ENCODE assay signal across 10 cellular contexts in genomic region chr9:124284940-124285441, GRCh38. TPM values are rescaled to one million over a fixed set of nuclear protein-coding genes. Genes with fewer than 3 reads are reported as not detected.
A peak's percentile ranks its signal among the peaks of the same experiment; 100 is the strongest.
DNase-seq lines count a peak whose midpoint lies in the region; ATAC-seq and TF ChIP-seq lines count a peak whose summit lies in the region.
"Had no signal": no experiment of that assay in that cellular context is flagged by ENCODE, and none has a peak within 500 bp of the region (broad histone marks: within the 10 kb centered on the region; RNA-seq: fewer than 3 reads in every experiment).

No MANE protein-coding gene starts in this region.

- H3K36me3 ChIP-seq in Panc1 (ENCODE audit: control insufficient read depth, insufficient read depth, low read length) (no peaks in the 10 kb centered on the region), esophagus (ENCODE audit: control insufficient read depth in 2 of 2, insufficient read depth in 2 of 2, low read length in 1 of 2) (no peaks in the 10 kb centered on the region), neuronal stem cell (replicated peaks in 1 of 2; ENCODE audit: control insufficient read depth in 2 of 2, insufficient read depth in 2 of 2, low read length in 2 of 2) (peaks cover 0 to 24% of the 10 kb centered on the region in 2 donors), H7 (replicated peaks; ENCODE audit: control insufficient read depth, insufficient read depth, low read length) (no peaks in the 10 kb centered on the region)

- H3K9me3 ChIP-seq in AG04450 (ENCODE audit: control insufficient read depth, insufficient read depth, low read length) (no peaks in the 10 kb centered on the region; the same call in 1 of the 2 replicates), Panc1 (ENCODE audit: control insufficient read depth, insufficient read depth, low read depth, low read length) (no peaks in the 10 kb centered on the region), esophagus (ENCODE audit: control insufficient read depth in 2 of 2, insufficient read depth in 1 of 2, low read depth in 1 of 2, low read length in 1 of 2) (no peaks in the 10 kb centered on the region), neuronal stem cell (replicated peaks in 1 of 2; ENCODE audit: control insufficient read depth in 2 of 2, insufficient read depth in 1 of 2, low read depth in 1 of 2, low read length in 2 of 2) (peaks cover 0 to 5% of the 10 kb centered on the region in 2 donors)

- H3K4me2 ChIP-seq in neuronal stem cell (ENCODE audit: insufficient read depth, low read length, poor library complexity, severe bottlenecking): no peak overlapping the region

- H2BK120ac ChIP-seq in neuronal stem cell (ENCODE audit: low read depth, low read length): no peak overlapping the region

- H3K79me1 ChIP-seq in neuronal stem cell (ENCODE audit: low read depth, low read length): peaks cover 16% of the 10 kb centered on the region

- peak overlapping the region; percentile 100 for H3K27ac ChIP-seq in AG04450 (ENCODE audit: low read depth, low read length)
- peak overlapping the region; percentile 94 for H3K27ac ChIP-seq in Panc1 (ENCODE audit: low read length)
- peak overlapping the region; percentile 75 to 84 for H3K27ac ChIP-seq in esophagus (ENCODE audit: low read depth in 2 of 2, low read length in 1 of 2)
- H3K27ac ChIP-seq in neuronal stem cell (replicated peaks; ENCODE audit: low read length): peak overlapping the region; percentile 87
- H3K27ac ChIP-seq: WERI-Rb-1 had no signal

- no peak for TF ChIP-seq CTCF in AG04450 (IDR thresholded peaks at IDR 0.05; ENCODE audit: low read depth, low read length)
- TF ChIP-seq CTCF in Panc1 (IDR thresholded peaks at IDR 0.05): no peak

- H3K4me3 ChIP-seq in AG04450 (ENCODE audit: low read depth, low read length) (no peak overlapping the region), Panc1 (ENCODE audit: low read depth in 2 of 2, low read length in 2 of 2) (peak overlapping the region in 1 of 2 experiments; percentile 11; a peak in 1 of 4 replicates), esophagus (ENCODE audit: low read depth in 1 of 2, low read length in 2 of 2) (no peak overlapping the region), neuronal stem cell (ENCODE audit: low read length in 2 of 2) (no peak overlapping the region), H7 (ENCODE audit: insufficient read depth, low read depth, low read length) (no peak overlapping the region)

- no peak overlapping the region for H3K9ac ChIP-seq in neuronal stem cell (ENCODE audit: low read depth, low read length, poor library complexity)

- peak overlapping the region; percentile 78 for H3K18ac ChIP-seq in neuronal stem cell (ENCODE audit: low read length)

- no peak overlapping the region for H3K4ac ChIP-seq in neuronal stem cell (ENCODE audit: low read length)

- no peak overlapping the region for H2BK5ac ChIP-seq in neuronal stem cell (ENCODE audit: low read length)

- peak overlapping the region; percentile 36 for H2AFZ ChIP-seq in neuronal stem cell (ENCODE audit: low read length)

- no peak overlapping the region for H2BK12ac ChIP-seq in neuronal stem cell (ENCODE audit: low read length)

- no peak overlapping the region for H4K91ac ChIP-seq in neuronal stem cell (ENCODE audit: low read depth, low read length, poor library complexity)

- CTCF ChIA-PET in AG04450 (lab: Charles Lee) (no interaction called here), Panc1 (lab: Charles Lee) (no interaction called here)

- 65 to 67% methylated on average over 18 of the region's 18 CpGs for WGBS in esophagus, 2 donors
- WGBS in neuronal stem cell (ENCODE audit: extremely low coverage in 2 of 2, insufficient read length in 2 of 2, insufficient replicate concordance in 1 of 2), 2 donors: no CpG with 5 or more reads among the region's 18 CpGs

- H3K23ac ChIP-seq in neuronal stem cell (ENCODE audit: low read depth, low read length, poor library complexity): no peak overlapping the region

- ATAC-seq in Panc1: no peak

- in situ Hi-C loops in Panc1 (cut with HindIII; ENCODE audit: low pct_unique_long_range_greater_than_20kb, low sequenced_read_pairs): no loop called here

- H2AK5ac ChIP-seq in neuronal stem cell (ENCODE audit: low read depth, low read length): peak overlapping the region; percentile 43

- no peak overlapping the region for H4K8ac ChIP-seq in neuronal stem cell (ENCODE audit: low read depth, low read length)

- DNase-seq in AG04450 (ENCODE audit: low read depth, low spot score) (no peak), Panc1 (ENCODE audit: low read depth, low spot score) (no peak), neuronal stem cell (ENCODE audit: low spot score) (no peak), H7 (no peak), H4 (ENCODE audit: low spot score) (no peak), iPS-NIHi11 (ENCODE audit: low spot score) (no peak)
- no peak for DNase-seq in stimulated activated naive CD4-positive, alpha-beta T cell (lab: John Stamatoyannopoulos, UW)
- DNase-seq: KG1, WERI-Rb-1 had no signal

- H3K4me1 ChIP-seq in Panc1 (ENCODE audit: control insufficient read depth, insufficient read depth, low read length) (peaks cover 93% of the 10 kb centered on the region), esophagus (ENCODE audit: control insufficient read depth in 2 of 2, insufficient read depth in 2 of 2, low read length in 1 of 2) (peaks cover 0 to 16% of the 10 kb centered on the region in 2 donors), neuronal stem cell (ENCODE audit: control insufficient read depth in 2 of 2, insufficient read depth in 1 of 2, low read depth in 1 of 2, low read length in 2 of 2) (peaks cover 40 to 46% of the 10 kb centered on the region in 2 donors)

- intact Hi-C loops in Panc1 (cut with micrococcal nuclease; ENCODE audit: unreplicated experiment): no loop called here

- POLR2A ChIA-PET in AG04450 (lab: Yijun Ruan, JAX) (interaction anchor here (1.9 to 2.3 kb wide), 3 partner anchors 12 to 28 kb away, joined by 5 to 23 read pairs (median 12); no protein-coding TSS in a partner anchor), Panc1 (lab: Charles Lee) (no interaction called here)

- no TSS peak for BruUV-seq in Panc1 (replicated peaks; lab: Mats Ljungman, UMichigan)

- H3K14ac ChIP-seq in neuronal stem cell (ENCODE audit: low read length): no peak overlapping the region

- H3K27me3 ChIP-seq in AG04450 (ENCODE audit: control insufficient read depth, insufficient read depth, low read length): no peaks in the 10 kb centered on the region
- no peaks in the 10 kb centered on the region for H3K27me3 ChIP-seq in Panc1 (ENCODE audit: control insufficient read depth, insufficient read depth, low read length)
- no peaks in the 10 kb centered on the region for H3K27me3 ChIP-seq in esophagus (ENCODE audit: control insufficient read depth in 1 of 2, insufficient read depth in 2 of 2, low read length in 2 of 2)
- H3K27me3 ChIP-seq in neuronal stem cell (ENCODE audit: control insufficient read depth in 3 of 3, insufficient read depth in 3 of 3, low read depth in 1 of 3, low read length in 3 of 3): no peaks in the 10 kb centered on the region
- H3K27me3 ChIP-seq in H7 (ENCODE audit: control insufficient read depth, insufficient read depth, low read length): no peaks in the 10 kb centered on the region

- H2BK15ac ChIP-seq in neuronal stem cell (ENCODE audit: low read length): no peak overlapping the region

RNA-seq across cellular contexts. Expression of gene NEK6, which starts 27.2 kb away (rescaled TPM):
- 128 and 163 TPM in 2 replicates for polyA plus RNA-seq in AG04450 (2011; rRNA removed)
- polyA minus RNA-seq in AG04450 (2011; rRNA and poly(A)+ RNA removed): 189 and 242 TPM in 2 replicates
- total RNA-seq in Panc1 (2021; ENCODE audit: unreplicated experiment): 56.3 TPM
- 74.0 TPM for polyA plus RNA-seq in Panc1 (2012; ENCODE audit: insufficient read length)
- polyA plus RNA-seq in esophagus: 1 to 10 TPM; 1.7 to 2.3 TPM
- polyA plus RNA-seq in neuronal stem cell (2013, experiment 1 of 2): 43.4 TPM
- polyA plus RNA-seq in neuronal stem cell (2013, experiment 2 of 2): 43.4 TPM
- total RNA-seq in H7 (2014; rRNA removed; shearing (Covaris generic)): 17.1 and 17.6 TPM in 2 replicates
- 40.2 and 43.7 TPM in 2 replicates for total RNA-seq in H4 (2014; rRNA removed; shearing (Covaris generic))
